In the genomic region with DNA sequence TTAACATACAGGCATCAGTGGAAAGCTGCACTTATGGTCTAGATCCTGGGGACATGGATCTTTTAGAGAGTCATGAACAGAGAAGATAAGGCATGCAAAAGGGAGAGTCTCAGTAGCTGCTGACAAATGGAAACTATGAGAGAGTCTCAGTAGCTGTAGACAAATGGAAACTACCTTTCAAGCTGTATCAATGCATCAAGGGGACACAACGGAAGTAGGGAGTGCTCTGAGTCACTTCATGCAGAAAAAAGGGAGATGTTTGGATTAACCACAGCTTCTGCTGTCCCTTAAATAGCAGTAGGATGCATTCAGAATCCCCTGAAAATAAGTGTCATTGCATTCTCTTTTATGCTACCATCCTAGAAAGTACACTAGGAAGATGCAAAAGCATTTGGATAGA, we compare ENCODE assay signal across 1 cellular context.
A peak's percentile ranks its signal among the peaks of the same experiment; 100 is the strongest.
TF ChIP-seq lines count a peak whose summit lies in the region.

No MANE protein-coding gene starts in this region.

TF ChIP-seq in GM12878, 131 proteins besides CTCF, POLR2A, EP300 and RAD21 (continued from another document):
- TF ChIP-seq HSF1 (IDR thresholded peaks at IDR 0.05; ENCODE audit: low read depth, low read length) = no peak
- peak; percentile 43; the same call in 1 of the 2 replicates for TF ChIP-seq NFIC (IDR thresholded peaks at IDR 0.05; ENCODE audit: low read depth, low read length)
- TF ChIP-seq MTA2 (IDR thresholded peaks at IDR 0.05; ENCODE audit: low read depth) = peak; percentile 58
- TF ChIP-seq BHLHE40 (IDR thresholded peaks at IDR 0.05; ENCODE audit: borderline replicate concordance in 1 of 2, low read depth in 2 of 2, low read length in 1 of 2) = 0 out of 4 replicates have a peak, but pooled peaks of 1 of the 2 experiments have one; percentile 20
